In genomic region chr22:30252411-30253204, GRCh38 we compare ENCODE assay signal across 1 cellular context.
TF ChIP-seq lines count a peak whose summit lies in the region.

No MANE protein-coding gene starts in this region.

TF ChIP-seq in IMR-90, 13 proteins besides CTCF, POLR2A, EP300 and RAD21 (continued from another document):
- no peak for TF ChIP-seq MXI1 (IDR thresholded peaks at IDR 0.05; ENCODE audit: borderline replicate concordance, low read depth, low read length)
